In genomic region chr2:201414099-201415023, GRCh38 we compare ENCODE assay signal across 9 cellular contexts. TPM values are rescaled to one million over a fixed set of nuclear protein-coding genes. Genes with fewer than 3 reads are reported as not detected.
DNase-seq lines count a peak whose midpoint lies in the region; ATAC-seq lines count a peak whose summit lies in the region.
"Had no signal": no experiment of that assay in that cellular context is flagged by ENCODE, and none has a peak within 500 bp of the region (broad histone marks: within the 10 kb centered on the region; RNA-seq: fewer than 3 reads in every experiment).

No MANE protein-coding gene starts in this region.

- H3K36me3 ChIP-seq in ACC112 (ENCODE audit: insufficient read depth, low read length), result no peaks in the 10 kb centered on the region; the same call in 1 of the 2 replicates

- H3K79me2 ChIP-seq in ACC112 (ENCODE audit: control insufficient read depth, insufficient read depth, low read length, unreplicated experiment), result peaks cover 64% of the 10 kb centered on the region

- H3K27ac Mint-ChIP-seq in activated CD4-positive, alpha-beta memory T cell treated with anti-CD3 and anti-CD28 coated beads, Interleukin-2, amount 10 ng/mL, durations not matched to agents 7 days and 5 days, result no peak overlapping the region

- peaks cover 8% of the 10 kb centered on the region for H3K4me1 Mint-ChIP-seq in activated CD4-positive, alpha-beta memory T cell treated with anti-CD3 and anti-CD28 coated beads, Interleukin-2, amount 10 ng/mL, durations not matched to agents 7 days and 5 days

- CTCF ChIA-PET in activated CD4-positive, alpha-beta memory T cell treated with anti-CD3 and anti-CD28 coated beads, Interleukin-2, amount 10 ng/mL, durations not matched to agents 7 days and 5 days (lab: Charles Lee), result interaction anchor here (0.9 to 1.9 kb wide), 5 partner anchors 9 to 141 kb away, joined by 3 to 7 read pairs (median 4); partner anchors contain the start of genes STRADB and TRAK2

- H2AFZ ChIP-seq in ACC112 (ENCODE audit: low read length, unreplicated experiment), result no peak overlapping the region

- no peak overlapping the region for H3K4me3 Mint-ChIP-seq in activated CD4-positive, alpha-beta memory T cell treated with anti-CD3 and anti-CD28 coated beads, Interleukin-2, amount 10 ng/mL, durations not matched to agents 7 days and 5 days

- no peaks in the 10 kb centered on the region for H3K27me3 ChIP-seq in ACC112 (ENCODE audit: insufficient read depth, low read length)

- peak; percentile 35 for DNase-seq in Jurkat, Clone E6-1 (ENCODE audit: low read depth, low spot score)
- DNase-seq in germinal center (ENCODE audit: low spot score) (peak; percentile 9), globus pallidus (ENCODE audit: low spot score) (no peak), NCI-H748 (lab: John Stamatoyannopoulos, UW; ENCODE audit: unreplicated experiment) (no peak), NOMO-1 (lab: John Stamatoyannopoulos, UW; ENCODE audit: unreplicated experiment in 2 of 2) (no peak)
- DNase-seq in activated CD4-positive, alpha-beta memory T cell treated with anti-CD3 and anti-CD28 coated beads, Interleukin-2, amount 10 ng/mL, durations not matched to agents 7 days and 5 days, result no peak

- peaks cover 67% of the 10 kb centered on the region for H3K4me1 ChIP-seq in ACC112 (ENCODE audit: control insufficient read depth, insufficient read depth, low read length, unreplicated experiment)

- H3K4me3 ChIP-seq in ACC112 (ENCODE audit: low read depth, low read length), result peak overlapping the region; percentile 61
- no peak overlapping the region; the same call in 1 of the 2 replicates for H3K4me3 ChIP-seq in Jurkat, Clone E6-1 (ENCODE audit: low read length)
- H3K4me3 ChIP-seq: SK-N-MC had no signal

- no peaks in the 10 kb centered on the region for H3K27me3 Mint-ChIP-seq in activated CD4-positive, alpha-beta memory T cell treated with anti-CD3 and anti-CD28 coated beads, Interleukin-2, amount 10 ng/mL, durations not matched to agents 7 days and 5 days

- peak; percentile 63 for ATAC-seq in GM19397 (IDR thresholded peaks at IDR 0.05; ENCODE audit: unreplicated experiment)

- POLR2A ChIA-PET in activated CD4-positive, alpha-beta memory T cell treated with anti-CD3 and anti-CD28 coated beads, Interleukin-2, amount 10 ng/mL, durations not matched to agents 7 days and 5 days (lab: Charles Lee), result interaction anchor here (0.7 to 2.3 kb wide), 15 partner anchors 8 to 366 kb away, joined by 3 to 22 read pairs (median 4); partner anchors contain the start of genes CFLAR, STRADB and TRAK2

- H3K27ac ChIP-seq in ACC112 (ENCODE audit: low read depth, low read length), result peak overlapping the region; percentile 49
- H3K27ac ChIP-seq: SK-N-MC had no signal

- H3K9me3 Mint-ChIP-seq in activated CD4-positive, alpha-beta memory T cell treated with anti-CD3 and anti-CD28 coated beads, Interleukin-2, amount 10 ng/mL, durations not matched to agents 7 days and 5 days, result no peaks in the 10 kb centered on the region

- peaks cover 34% of the 10 kb centered on the region for H3K36me3 Mint-ChIP-seq in activated CD4-positive, alpha-beta memory T cell treated with anti-CD3 and anti-CD28 coated beads, Interleukin-2, amount 10 ng/mL, durations not matched to agents 7 days and 5 days (ENCODE audit: low read depth)

RNA-seq across cellular contexts. Expression of gene TRAK2, which starts 36.9 kb away (rescaled TPM):
- polyA plus RNA-seq in Jurkat, Clone E6-1 (2012; ENCODE audit: insufficient read depth, insufficient read length), result 9.3 TPM
- total RNA-seq in activated CD4-positive, alpha-beta memory T cell treated with anti-CD3 and anti-CD28 coated beads, Interleukin-2, amount 10 ng/mL, durations not matched to agents 7 days and 5 days, result 10 to 100 TPM; 47.3 to 49.3 TPM

RNA-seq across cellular contexts. Expression of gene STRADB, which starts 37.2 kb away (rescaled TPM):
- polyA plus RNA-seq in Jurkat, Clone E6-1 (2012; ENCODE audit: insufficient read depth, insufficient read length), result 23.0 TPM
- total RNA-seq in activated CD4-positive, alpha-beta memory T cell treated with anti-CD3 and anti-CD28 coated beads, Interleukin-2, amount 10 ng/mL, durations not matched to agents 7 days and 5 days, result 10 to 100 TPM; 18.9 to 19.2 TPM

RNA-seq across cellular contexts. Expression of gene FLACC1, which starts 57.2 kb away (rescaled TPM):
- polyA plus RNA-seq in Jurkat, Clone E6-1 (2012; ENCODE audit: insufficient read depth, insufficient read length), result 1.6 TPM
- total RNA-seq in activated CD4-positive, alpha-beta memory T cell treated with anti-CD3 and anti-CD28 coated beads, Interleukin-2, amount 10 ng/mL, durations not matched to agents 7 days and 5 days, result 1 to 10 TPM; 2.7 to 3.1 TPM

Comparison
In these comparisons a context has a peak if more than half of its experiments do, and no peak if none do; other contexts are left out.
1. DNase-seq: peak in Jurkat, Clone E6-1 (single experiment) and germinal center (single experiment); none in globus pallidus (single experiment), activated CD4-positive, alpha-beta memory T cell treated with anti-CD3 and anti-CD28 coated beads, Interleukin-2, amount 10 ng/mL, durations not matched to agents 7 days and 5 days (single experiment), NCI-H748 (single experiment) and NOMO-1 (0 of 2).